Comparison of ENCODE assay signal across 4 cellular contexts in genomic region chr3:7292362-7292761, GRCh38.
"Had no signal": no experiment of that assay in that cellular context is flagged by ENCODE, and none has a peak within 500 bp of the region (broad histone marks: within the 10 kb centered on the region; RNA-seq: fewer than 3 reads in every experiment).

No MANE protein-coding gene starts in this region.

- H3K4me1 Mint-ChIP-seq: GM23338, H9 had no signal

- ATAC-seq: GM23338 had no signal

- H3K27ac Mint-ChIP-seq: GM23338, H9 had no signal

- H3K9me3 Mint-ChIP-seq: H9 had no signal

- H3K4me3 ChIP-seq: GM23338 had no signal

- H3K4me3 Mint-ChIP-seq: GM23338, H9 had no signal

- DNase-seq: H9, HCEC 1CT, IMR-90 had no signal
